Comparison of ENCODE assay signal across 22 cellular contexts in the genomic region with DNA sequence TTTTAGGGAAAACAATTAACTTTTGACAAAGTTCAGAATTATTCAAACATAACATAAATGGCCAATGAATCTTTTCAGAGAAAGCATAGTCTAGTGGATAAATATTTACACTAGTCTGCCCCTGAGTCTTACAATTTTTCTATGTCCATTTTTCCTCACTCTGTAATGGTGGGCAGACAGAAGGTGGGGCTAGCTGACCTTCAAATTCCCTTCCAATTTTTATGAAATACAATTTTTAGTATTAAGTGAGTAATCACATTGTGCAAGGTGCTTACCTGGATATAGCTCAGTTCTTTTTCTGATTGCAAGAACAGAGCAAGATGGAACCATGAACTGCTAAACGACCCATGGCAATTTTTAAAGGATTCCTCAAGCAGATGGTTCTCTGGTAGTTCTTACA.
"Had no signal": no experiment of that assay in that cellular context is flagged by ENCODE, and none has a peak within 500 bp of the region (broad histone marks: within the 10 kb centered on the region; RNA-seq: fewer than 3 reads in every experiment).

No MANE protein-coding gene starts in this region.

- H3K27me3 ChIP-seq: SJSA1 had no signal

- H3K4me1 Mint-ChIP-seq: activated naive CD4-positive, alpha-beta T cell treated with anti-CD3 and anti-CD28 coated beads, Interleukin-2, amount 10 ng/mL, durations not matched to agents 7 days and 5 days; activated naive CD8-positive, alpha-beta T cell treated with anti-CD3 and anti-CD28 coated beads for 36 hours had no signal

- H3K27ac Mint-ChIP-seq: activated CD8-positive, alpha-beta T cell treated with anti-CD3 and anti-CD28 coated beads for 36 hours; activated naive CD4-positive, alpha-beta T cell treated with anti-CD3 and anti-CD28 coated beads, Interleukin-2, amount 10 ng/mL, durations not matched to agents 7 days and 5 days; activated naive CD8-positive, alpha-beta T cell treated with anti-CD3 and anti-CD28 coated beads for 36 hours; activated T-cell treated with anti-CD3 and anti-CD28 coated beads, Interleukin-2, amount 50 U/mL, for 72 hours; activated T-helper 2 cell treated with anti-CD3 and anti-CD28 coated beads, Interferon-gamma antibody, Interleukin-2, Interleukin-4, amounts not matched to agents 10 μg/mL and 5 μg/mL and 100 μg/mL, durations not matched to agents 14 hours and 24 hours and 36 hours; T-helper 1 cell treated with Interleukin-12 subunit alpha and Interleukin-12 subunit beta and Interleukin-4 antibody, amounts not matched to agents 30 μg/mL and 1 μg/mL, for 36 hours had no signal

- ATAC-seq: activated CD4-positive, CD25-positive, alpha-beta regulatory T cell treated with anti-CD3 and anti-CD28 coated beads, Interleukin-2, amount 50 U/mL, for 24 hours; activated CD8-positive, alpha-beta T cell treated with anti-CD3 and anti-CD28 coated beads for 36 hours; activated T-cell treated with anti-CD3 and anti-CD28 coated beads, Interleukin-2, amount 50 U/mL, for 72 hours; Right ventricle myocardium inferior; SK-N-SH treated with all-trans-retinoic acid at 6 μM for 48 hours had no signal

- H3K4me1 ChIP-seq: SJSA1 had no signal

- H3K9me3 Mint-ChIP-seq: activated CD8-positive, alpha-beta T cell treated with anti-CD3 and anti-CD28 coated beads for 36 hours; activated naive CD4-positive, alpha-beta T cell treated with anti-CD3 and anti-CD28 coated beads, Interleukin-2, amount 10 ng/mL, durations not matched to agents 7 days and 5 days; activated naive CD8-positive, alpha-beta T cell treated with anti-CD3 and anti-CD28 coated beads for 36 hours; activated T-helper 2 cell treated with anti-CD3 and anti-CD28 coated beads, Interferon-gamma antibody, Interleukin-2, Interleukin-4, amounts not matched to agents 10 μg/mL and 5 μg/mL and 100 μg/mL, durations not matched to agents 14 hours and 24 hours and 36 hours had no signal

- H3K4me3 ChIP-seq: SJSA1 had no signal

- H3K4me3 Mint-ChIP-seq: activated CD8-positive, alpha-beta T cell treated with anti-CD3 and anti-CD28 coated beads for 36 hours; activated naive CD4-positive, alpha-beta T cell treated with anti-CD3 and anti-CD28 coated beads, Interleukin-2, amount 10 ng/mL, durations not matched to agents 7 days and 5 days; activated naive CD8-positive, alpha-beta T cell treated with anti-CD3 and anti-CD28 coated beads for 36 hours; activated T-cell treated with anti-CD3 and anti-CD28 coated beads, Interleukin-2, amount 50 U/mL, for 72 hours; T-helper 1 cell treated with Interleukin-12 subunit alpha and Interleukin-12 subunit beta and Interleukin-4 antibody, amounts not matched to agents 30 μg/mL and 1 μg/mL, for 36 hours had no signal

- H3K27ac ChIP-seq: SJSA1 had no signal

- H3K9me3 ChIP-seq: SJSA1 had no signal

- DNase-seq: activated CD4-positive, alpha-beta T cell treated with anti-CD3 and anti-CD28 coated beads for 4 hours; activated CD8-positive, alpha-beta memory T cell treated with anti-CD3 and anti-CD28 coated beads, Interleukin-2, amount 50 U/mL, for 4 hours; activated CD8-positive, alpha-beta T cell treated with anti-CD3 and anti-CD28 coated beads for 36 hours; activated gamma-delta T cell treated with Interleukin-2 at 50 U/mL for 16 hours; activated naive CD4-positive, alpha-beta T cell treated with anti-CD3 and anti-CD28 coated beads, Interleukin-2, amount 10 ng/mL, durations not matched to agents 7 days and 5 days; activated naive CD8-positive, alpha-beta T cell treated with anti-CD3 and anti-CD28 coated beads for 36 hours; activated T-cell treated with anti-CD3 and anti-CD28 coated beads, Interleukin-2, amount 50 U/mL, for 72 hours; cerebellar nuclear complex; Kasumi-1; KBM-7; NCI-H1092; NCI-H1417 treated with DMSO at 0.1 percent for 48 hours; NCI-H1694; NCI-H2029; NCI-H2107; NCI-H345 had no signal

- H3K27me3 Mint-ChIP-seq: activated CD8-positive, alpha-beta T cell treated with anti-CD3 and anti-CD28 coated beads for 36 hours had no signal

- H3K36me3 ChIP-seq: SJSA1 had no signal
